ENCODE assay signal across 14 cellular contexts in the genomic region with DNA sequence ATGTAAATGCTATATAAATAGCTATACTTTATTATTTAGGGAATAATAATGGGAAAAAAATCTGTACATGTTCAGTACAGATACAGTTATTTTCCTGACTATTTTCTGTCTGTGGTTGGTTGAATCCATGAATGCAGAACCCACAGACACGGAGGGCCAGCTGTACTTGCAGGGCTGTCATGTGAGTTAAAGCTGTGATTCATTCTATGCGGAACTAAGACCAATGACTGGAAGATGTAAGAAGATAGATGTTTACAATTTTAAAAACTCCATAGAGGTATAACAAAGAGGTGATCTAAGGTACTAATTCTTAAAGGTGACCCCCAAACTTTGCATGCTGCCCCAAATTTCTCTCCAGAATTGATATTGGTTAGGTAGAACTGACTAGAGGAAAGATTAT. TPM values are rescaled to one million over a fixed set of nuclear protein-coding genes. Genes with fewer than 3 reads are reported as not detected.
DNase-seq lines count a peak whose midpoint lies in the region; ATAC-seq, FAIRE-seq and TF ChIP-seq lines count a peak whose summit lies in the region.
"Had no signal": no experiment of that assay in that cellular context is flagged by ENCODE, and none has a peak within 500 bp of the region (broad histone marks: within the 10 kb centered on the region; RNA-seq: fewer than 3 reads in every experiment).

No MANE protein-coding gene starts in this region.

- intact Hi-C loops in PC-3 (cut with micrococcal nuclease): no loop called here

- H3K4me3 Mint-ChIP-seq in brain: peak overlapping the region in 2 of 5 experiments; percentile 2 to 41
- H3K4me3 Mint-ChIP-seq: natural killer cell had no signal

- H3K27ac ChIP-seq in skeletal muscle tissue (ENCODE audit: low read depth, low read length) (peak overlapping the region; percentile 49), PC-3 (ENCODE audit: low read length) (no peak overlapping the region)

- POLR2A ChIA-PET in PC-3 (lab: Charles Lee; ENCODE audit: unreplicated experiment): no interaction called here

- H3F3A ChIP-seq in PC-3 (ENCODE audit: low read length, unreplicated experiment): no peaks in the 10 kb centered on the region

- no peaks in the 10 kb centered on the region for H3K9me3 ChIP-seq in skeletal muscle tissue (ENCODE audit: control insufficient read depth in 3 of 3, low read length in 3 of 3)
- H3K9me3 ChIP-seq in PC-3 (ENCODE audit: low read length): no peaks in the 10 kb centered on the region

- H3K9me2 ChIP-seq in PC-3 (replicated peaks; ENCODE audit: low read length): no peaks in the 10 kb centered on the region

- H3K27ac Mint-ChIP-seq in brain: peak overlapping the region in 3 of 5 experiments; percentile 25 to 80 (median 78)

- peaks cover 77% of the 10 kb centered on the region for H3K36me3 Mint-ChIP-seq in brain

- peaks cover 0 to 8% (median 3%) of the 10 kb centered on the region in 5 experiments for H3K9me3 Mint-ChIP-seq in brain
- H3K9me3 Mint-ChIP-seq: natural killer cell had no signal

- no TSS peak for BruUV-seq in PC-3 (replicated peaks; lab: Mats Ljungman, UMichigan)

- peaks cover 6% of the 10 kb centered on the region; the same call in 1 of the 2 replicates for H4K20me1 ChIP-seq in PC-3 (ENCODE audit: low read length)

- no peak overlapping the region for H3K4me3 ChIP-seq in skeletal muscle tissue (ENCODE audit: low read length in 3 of 3)
- no peak overlapping the region for H3K4me3 ChIP-seq in PC-3 (ENCODE audit: low read length)

- peaks cover 5 to 19% (median 12%) of the 10 kb centered on the region in 3 donors for H3K4me1 ChIP-seq in skeletal muscle tissue (ENCODE audit: control insufficient read depth in 3 of 3, insufficient read depth in 3 of 3, low read length in 3 of 3)
- no peaks in the 10 kb centered on the region for H3K4me1 ChIP-seq in PC-3 (ENCODE audit: insufficient read depth, low read length)

- no peak overlapping the region for H3K4me2 ChIP-seq in PC-3 (ENCODE audit: low read length)

- TF ChIP-seq CTCF in brain (conservative IDR thresholded peaks at IDR 0.05) (no peak), PC-3 (conservative IDR thresholded peaks at IDR 0.05; ENCODE audit: low read depth, low read length) (no peak)

- H3K36me3 ChIP-seq in skeletal muscle tissue (ENCODE audit: control insufficient read depth in 3 of 3, insufficient read depth in 3 of 3, low read length in 3 of 3) (peaks cover 0 to 3% (median 2%) of the 10 kb centered on the region in 3 donors), PC-3 (ENCODE audit: low read depth, low read length) (peaks cover 26% of the 10 kb centered on the region)

- FAIRE-seq in HTR-8/SVneo (lab: Jason Lieb, UNC): peak; percentile 88

- H3K9ac ChIP-seq in skeletal muscle tissue (ENCODE audit: low read depth in 1 of 3, low read length in 3 of 3): no peak overlapping the region
- no peak overlapping the region for H3K9ac ChIP-seq in PC-3 (ENCODE audit: low read length)

- peaks cover 45% of the 10 kb centered on the region for H3K4me1 Mint-ChIP-seq in brain

- DNase-seq in HTR-8/SVneo (ENCODE audit: insufficient read length, low spot score) (no peak), hippocampal formation (lab: John Stamatoyannopoulos, UW) (peak; percentile 5 to 56), PC-3 (no peak), NCI-H510A treated with DMSO at 0.1 percent for 48 hours (lab: John Stamatoyannopoulos, UW) (no peak)
- DNase-seq: activated CD4-positive, alpha-beta T cell treated with anti-CD3 and anti-CD28 coated beads for 48 hours; activated naive CD4-positive, alpha-beta T cell; Calu3; natural killer cell; NCI-H1092 treated with DMSO at 0.1 percent for 48 hours; NCI-H82; stimulated activated CD4-positive, alpha-beta T cell treated with anti-CD3 and anti-CD28 coated beads, Interleukin-15, amount 100 ng/mL, for 24 hours had no signal

- CTCF ChIA-PET in PC-3 (lab: Charles Lee): no interaction called here

- H3K27me3 ChIP-seq in skeletal muscle tissue (ENCODE audit: control insufficient read depth in 3 of 3, insufficient read depth in 3 of 3, low read length in 3 of 3) (no peaks in the 10 kb centered on the region), PC-3 (ENCODE audit: low read length) (no peaks in the 10 kb centered on the region)

- no peaks in the 10 kb centered on the region for H3K27me3 Mint-ChIP-seq in brain

- ATAC-seq in PC-3 (no peak), GM18861 (IDR thresholded peaks at IDR 0.05; ENCODE audit: unreplicated experiment) (no peak)
- ATAC-seq: natural killer cell had no signal

- no peak overlapping the region for H2AFZ ChIP-seq in PC-3 (ENCODE audit: low read length)

- H3K79me2 ChIP-seq in PC-3 (ENCODE audit: low read length): peaks cover 88% of the 10 kb centered on the region

RNA-seq across cellular contexts. Expression of gene PCNX4, which starts 14.6 kb away (rescaled TPM):
- polyA plus RNA-seq in brain (ENCODE audit: insufficient read depth, low read depth, low replicate concordance): 30.0 TPM
- total RNA-seq in skeletal muscle tissue (29.2 TPM), PC-3 (2014; rRNA removed) (117 and 151 TPM in 2 replicates)

RNA-seq across cellular contexts. Expression of gene DHRS7, which starts 58.9 kb away (rescaled TPM):
- 127 TPM for polyA plus RNA-seq in brain (ENCODE audit: insufficient read depth, low read depth, low replicate concordance)
- total RNA-seq in skeletal muscle tissue: 139 TPM
- total RNA-seq in PC-3 (2014; rRNA removed): 236 and 266 TPM in 2 replicates

Comparison
In these comparisons a context has a peak if more than half of its experiments do, and no peak if none do; other contexts are left out.
1. DNase-seq: peak in hippocampal formation (2 of 2); none in HTR-8/SVneo (single experiment), PC-3 (single experiment) and NCI-H510A treated with DMSO at 0.1 percent for 48 hours (single experiment).